In genomic region chr6:157980288-157981131, GRCh38 we compare ENCODE assay signal across 8 cellular contexts. TPM values are rescaled to one million over a fixed set of nuclear protein-coding genes. Genes with fewer than 3 reads are reported as not detected.
A peak's percentile ranks its signal among the peaks of the same experiment; 100 is the strongest.
DNase-seq lines count a peak whose midpoint lies in the region; ATAC-seq and TF ChIP-seq lines count a peak whose summit lies in the region.

No MANE protein-coding gene starts in this region.

- peak overlapping the region; percentile 70 for H3K27ac Mint-ChIP-seq in activated CD4-positive, alpha-beta T cell treated with anti-CD3 and anti-CD28 coated beads for 36 hours
- H3K27ac Mint-ChIP-seq in T-helper 1 cell treated with Interleukin-12 subunit alpha and Interleukin-12 subunit beta and Interleukin-4 antibody, amounts not matched to agents 30 μg/mL and 1 μg/mL, for 36 hours, result peak overlapping the region; percentile 52
- peak overlapping the region; percentile 55 for H3K27ac Mint-ChIP-seq in glutamatergic neuron (ENCODE audit: unreplicated experiment)

- intact Hi-C loops in activated CD4-positive, alpha-beta T cell treated with anti-CD3 and anti-CD28 coated beads for 36 hours (cut with DNase I, micrococcal nuclease), result loop anchor here (1.0 to 5.0 kb wide), 11 partner anchors 18 to 672 kb away; partner anchors contain the start of genes SNX9 (in 1 of the 2) and SYTL3 (in 1 of the 2)
- intact Hi-C loops in gastrocnemius medialis (cut with DNase I; ENCODE audit: low total_unique reads), result loop anchor here (1.0 to 5.0 kb wide), 2 partner anchors 92 to 158 kb away; partner anchors contain the start of gene SNX9

- H3K27ac ChIP-seq in gastrocnemius medialis, result peak overlapping the region; percentile 31 to 78 (median 64)
- H3K27ac ChIP-seq in WERI-Rb-1, result no peak overlapping the region; the same call in 1 of the 2 replicates

- TF ChIP-seq POLR2A in gastrocnemius medialis (IDR thresholded peaks at IDR 0.05), result no peak

- peaks cover 0 to 7% of the 10 kb centered on the region in 2 donors for H3K4me1 ChIP-seq in gastrocnemius medialis

- H3K36me3 Mint-ChIP-seq in activated CD4-positive, alpha-beta T cell treated with anti-CD3 and anti-CD28 coated beads for 36 hours (ENCODE audit: low read depth), result peaks cover 3% of the 10 kb centered on the region
- peaks cover 4% of the 10 kb centered on the region for H3K36me3 Mint-ChIP-seq in T-helper 1 cell treated with Interleukin-12 subunit alpha and Interleukin-12 subunit beta and Interleukin-4 antibody, amounts not matched to agents 30 μg/mL and 1 μg/mL, for 36 hours (ENCODE audit: low read depth)
- H3K36me3 Mint-ChIP-seq in glutamatergic neuron (ENCODE audit: unreplicated experiment), result no peaks in the 10 kb centered on the region

- no peak for ATAC-seq in activated CD4-positive, alpha-beta T cell treated with anti-CD3 and anti-CD28 coated beads for 36 hours
- ATAC-seq in gastrocnemius medialis, result no peak

- POLR2A ChIA-PET in activated CD4-positive, alpha-beta T cell treated with anti-CD3 and anti-CD28 coated beads for 36 hours (lab: Charles Lee), result interaction anchor here (0.6 kb wide), 1 partner anchor 535 kb away, joined by 6 read pairs; no protein-coding TSS in a partner anchor

- no peak for TF ChIP-seq CTCF in glutamatergic neuron (IDR thresholded peaks at IDR 0.05; ENCODE audit: partially characterized antibody, unreplicated experiment)
- no peak for TF ChIP-seq CTCF in gastrocnemius medialis (IDR thresholded peaks at IDR 0.05 in 4 of 5, conservative IDR thresholded peaks at IDR 0.05 in 1 of 5)
- no peak for TF ChIP-seq CTCF in WERI-Rb-1 (IDR thresholded peaks at IDR 0.05; ENCODE audit: low read depth, low read length)

- H3K4me3 Mint-ChIP-seq in activated CD4-positive, alpha-beta T cell treated with anti-CD3 and anti-CD28 coated beads for 36 hours, result peak overlapping the region; percentile 91
- H3K4me3 Mint-ChIP-seq in T-helper 1 cell treated with Interleukin-12 subunit alpha and Interleukin-12 subunit beta and Interleukin-4 antibody, amounts not matched to agents 30 μg/mL and 1 μg/mL, for 36 hours, result peak overlapping the region; percentile 72
- peak overlapping the region; percentile 76 for H3K4me3 Mint-ChIP-seq in glutamatergic neuron (ENCODE audit: unreplicated experiment)

- no peaks in the 10 kb centered on the region for H3K9me3 ChIP-seq in gastrocnemius medialis
- no peaks in the 10 kb centered on the region for H3K9me3 ChIP-seq in WERI-Rb-1 (ENCODE audit: severe bottlenecking)

- peak; percentile 47 for DNase-seq in activated CD4-positive, alpha-beta T cell treated with anti-CD3 and anti-CD28 coated beads for 36 hours
- no peak for DNase-seq in activated CD4-positive, alpha-beta T cell treated with anti-CD3 and anti-CD28 coated beads, Interleukin-2, amount 50 U/mL, for 4 hours
- DNase-seq in glutamatergic neuron, result no peak
- no peak for DNase-seq in gastrocnemius medialis
- DNase-seq in NK-92 treated with Interleukin-12 subunit alpha and Interleukin-12 subunit beta, amount 100 ng/mL, for 24 hours (lab: John Stamatoyannopoulos, UW), result no peak
- no peak for DNase-seq in WERI-Rb-1
- DNase-seq in UCSD-AML1 (lab: John Stamatoyannopoulos, UW; ENCODE audit: unreplicated experiment), result no peak

- H3K27me3 Mint-ChIP-seq in activated CD4-positive, alpha-beta T cell treated with anti-CD3 and anti-CD28 coated beads for 36 hours, result peaks cover 1% of the 10 kb centered on the region
- peaks cover 16% of the 10 kb centered on the region for H3K27me3 Mint-ChIP-seq in T-helper 1 cell treated with Interleukin-12 subunit alpha and Interleukin-12 subunit beta and Interleukin-4 antibody, amounts not matched to agents 30 μg/mL and 1 μg/mL, for 36 hours (ENCODE audit: low read depth)
- H3K27me3 Mint-ChIP-seq in glutamatergic neuron (ENCODE audit: unreplicated experiment), result peaks cover 13% of the 10 kb centered on the region

- H3K4me3 ChIP-seq in gastrocnemius medialis, result peak overlapping the region; percentile 71 to 93 (median 88)
- H3K4me3 ChIP-seq in WERI-Rb-1 (ENCODE audit: low read depth, low read length), result no peak overlapping the region

- H3K27me3 ChIP-seq in gastrocnemius medialis (no peaks in the 10 kb centered on the region), WERI-Rb-1 (ENCODE audit: insufficient read depth, low read depth, severe bottlenecking) (no peaks in the 10 kb centered on the region)

- CTCF ChIA-PET in activated CD4-positive, alpha-beta T cell treated with anti-CD3 and anti-CD28 coated beads for 36 hours (lab: Charles Lee), result interaction anchor here (0.5 to 0.7 kb wide), 2 partner anchors 9 kb away, joined by 3 read pairs; no protein-coding TSS in a partner anchor

- H3K36me3 ChIP-seq in gastrocnemius medialis, result no peaks in the 10 kb centered on the region
- H3K36me3 ChIP-seq in WERI-Rb-1, result no peaks in the 10 kb centered on the region

- H3K4me1 Mint-ChIP-seq in activated CD4-positive, alpha-beta T cell treated with anti-CD3 and anti-CD28 coated beads for 36 hours, result peaks cover 42% of the 10 kb centered on the region
- H3K4me1 Mint-ChIP-seq in T-helper 1 cell treated with Interleukin-12 subunit alpha and Interleukin-12 subunit beta and Interleukin-4 antibody, amounts not matched to agents 30 μg/mL and 1 μg/mL, for 36 hours (ENCODE audit: low read depth), result peaks cover 49% of the 10 kb centered on the region
- peaks cover 5% of the 10 kb centered on the region for H3K4me1 Mint-ChIP-seq in glutamatergic neuron (ENCODE audit: low read depth, unreplicated experiment)

- no peaks in the 10 kb centered on the region for H3K9me3 Mint-ChIP-seq in activated CD4-positive, alpha-beta T cell treated with anti-CD3 and anti-CD28 coated beads for 36 hours (ENCODE audit: low read depth)
- H3K9me3 Mint-ChIP-seq in T-helper 1 cell treated with Interleukin-12 subunit alpha and Interleukin-12 subunit beta and Interleukin-4 antibody, amounts not matched to agents 30 μg/mL and 1 μg/mL, for 36 hours, result no peaks in the 10 kb centered on the region
- H3K9me3 Mint-ChIP-seq in glutamatergic neuron (ENCODE audit: unreplicated experiment), result peaks cover 7% of the 10 kb centered on the region

- in situ Hi-C loops in gastrocnemius medialis (cut with MboI; ENCODE audit: low sequenced_read_pairs in 4 of 4), result loop anchor here in 1 of 4 donors (10.0 kb wide), 1 partner anchor 84 kb away; no protein-coding TSS in a partner anchor

RNA-seq across cellular contexts. Expression of gene SYNJ2, which starts 1.2 kb away (rescaled TPM):
- total RNA-seq in activated CD4-positive, alpha-beta T cell treated with anti-CD3 and anti-CD28 coated beads for 36 hours, result 10 to 100 TPM; 28.6 to 30.1 TPM
- total RNA-seq in glutamatergic neuron (ENCODE audit: unreplicated experiment), result 2.4 TPM
- total RNA-seq in gastrocnemius medialis, result 10 to 100 TPM in 1 of 4 donors, 1 to 10 TPM in 3; 3.9 to 17.0 (median 7.0) TPM
